16 cellular contexts compared by ENCODE assay signal in the genomic region with DNA sequence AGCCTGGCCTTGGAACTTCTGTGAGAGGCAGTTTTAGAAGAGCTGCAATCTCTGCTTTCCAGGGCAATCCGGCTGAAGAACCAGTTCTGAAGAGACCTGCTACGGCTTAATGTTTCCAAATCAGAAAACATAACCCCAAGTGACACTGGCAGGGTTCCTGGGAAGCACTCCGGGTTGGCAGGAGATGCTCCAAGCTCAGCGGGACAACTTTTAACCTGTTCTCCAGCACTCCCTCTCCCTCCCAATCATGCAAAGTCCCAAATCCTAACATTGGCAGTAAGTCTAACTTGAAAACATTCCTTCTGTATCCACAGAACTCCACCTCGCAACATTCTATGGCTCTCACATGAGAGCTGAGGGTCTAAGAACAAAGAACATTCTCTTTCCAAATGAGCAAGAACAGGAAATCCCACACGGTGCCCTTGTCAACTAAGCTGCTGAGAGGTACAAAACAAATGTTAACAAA. TPM values are rescaled to one million over a fixed set of nuclear protein-coding genes. Genes with fewer than 3 reads are reported as not detected.
DNase-seq lines count a peak whose midpoint lies in the region; ATAC-seq and TF ChIP-seq lines count a peak whose summit lies in the region.
"Had no signal": no experiment of that assay in that cellular context is flagged by ENCODE, and none has a peak within 500 bp of the region (broad histone marks: within the 10 kb centered on the region; RNA-seq: fewer than 3 reads in every experiment).

No MANE protein-coding gene starts in this region.

- H3K4ac ChIP-seq in H9 (ENCODE audit: low read depth, low read length), result no peak overlapping the region

- H3K27me3 Mint-ChIP-seq in H9 (ENCODE audit: low read depth), result no peaks in the 10 kb centered on the region
- H3K27me3 Mint-ChIP-seq in brain, result no peaks in the 10 kb centered on the region
- H3K27me3 Mint-ChIP-seq: central memory CD8-positive, alpha-beta T cell; stimulated activated naive CD8-positive, alpha-beta T cell treated with anti-CD3 and anti-CD28 coated beads, Interleukin-15, amount 100 ng/mL, for 72 hours had no signal

- H3K4me2 ChIP-seq in H9 (ENCODE audit: insufficient read depth, insufficient read length, low read length), result peak overlapping the region; percentile 1

- H3K4me3 Mint-ChIP-seq in H9, result peak overlapping the region in 1 of 2 experiments; percentile 5; a peak in 2 of 5 replicates
- H3K4me3 Mint-ChIP-seq in brain, result no peak overlapping the region
- H3K4me3 Mint-ChIP-seq: central memory CD8-positive, alpha-beta T cell; stimulated activated naive CD8-positive, alpha-beta T cell treated with anti-CD3 and anti-CD28 coated beads, Interleukin-15, amount 100 ng/mL, for 72 hours had no signal

- ATAC-seq in GM21423 (IDR thresholded peaks at IDR 0.05; ENCODE audit: unreplicated experiment), result no peak
- ATAC-seq in HG02852 (IDR thresholded peaks at IDR 0.05; ENCODE audit: unreplicated experiment), result no peak
- ATAC-seq: foreskin keratinocyte; stimulated activated naive CD8-positive, alpha-beta T cell treated with anti-CD3 and anti-CD28 coated beads, Interleukin-15, amount 100 ng/mL, for 72 hours had no signal

- H3K18ac ChIP-seq in H9 (ENCODE audit: insufficient read length, low read depth, low read length), result no peak overlapping the region

- H3K27ac ChIP-seq in H9 (ENCODE audit: insufficient read length, low read depth, low read length), result peak overlapping the region; percentile 52
- H3K27ac ChIP-seq: BLaER1, foreskin keratinocyte, Peyer's patch had no signal

- no peak overlapping the region for H3T11ph ChIP-seq in H9 (ENCODE audit: low read length)

- intact Hi-C loops in head of caudate nucleus (cut with DNase I), result no loop called here

- no peaks in the 10 kb centered on the region for H3K79me1 ChIP-seq in H9 (ENCODE audit: insufficient read depth, low read depth, low read length, poor library complexity, severe bottlenecking)

- no peak overlapping the region for H2AFZ ChIP-seq in H9 (ENCODE audit: low read length)

- TF ChIP-seq CTCF in H9 (conservative IDR thresholded peaks at IDR 0.05) (no peak), brain (conservative IDR thresholded peaks at IDR 0.05) (no peak), retinal pigment epithelial cell (conservative IDR thresholded peaks at IDR 0.05; ENCODE audit: low read depth, low read length) (no peak)

- H3K9me3 ChIP-seq in H9 (ENCODE audit: control insufficient read depth, low read depth, low read length), result no peaks in the 10 kb centered on the region
- H3K9me3 ChIP-seq: BLaER1, Peyer's patch had no signal

- DNase-seq in H9 (no peak), iPS DF 19.7 (ENCODE audit: low read depth, low spot score) (peak; percentile 48), retinal pigment epithelial cell (ENCODE audit: low read depth) (peak; percentile 69), GDM1 (lab: John Stamatoyannopoulos, UW) (no peak), head of caudate nucleus (no peak)
- DNase-seq: foreskin keratinocyte; GF-D8; KG1; NCI-H2107; Peyer's patch; stimulated activated naive CD8-positive, alpha-beta T cell treated with anti-CD3 and anti-CD28 coated beads, Interleukin-15, amount 100 ng/mL, for 72 hours had no signal

- no peaks in the 10 kb centered on the region for H3K9me3 Mint-ChIP-seq in H9
- H3K9me3 Mint-ChIP-seq in brain, result no peaks in the 10 kb centered on the region
- H3K9me3 Mint-ChIP-seq: central memory CD8-positive, alpha-beta T cell; stimulated activated naive CD8-positive, alpha-beta T cell treated with anti-CD3 and anti-CD28 coated beads, Interleukin-15, amount 100 ng/mL, for 72 hours had no signal

- no peak overlapping the region for H4K5ac ChIP-seq in H9 (ENCODE audit: insufficient read length, low read depth, low read length)

- no peak overlapping the region for H2AK5ac ChIP-seq in H9 (ENCODE audit: insufficient read length, low read length)

- no peaks in the 10 kb centered on the region for H3K27me3 ChIP-seq in H9 (ENCODE audit: insufficient read depth, low read length)
- H3K27me3 ChIP-seq: BLaER1, foreskin keratinocyte, Peyer's patch had no signal

- peaks cover 15 to 43% (median 35%) of the 10 kb centered on the region in 3 experiments; a peak in 6 of 7 replicates for H3K36me3 Mint-ChIP-seq in H9 (ENCODE audit: insufficient read depth in 1 of 3, low read depth in 3 of 3)
- peaks cover 50% of the 10 kb centered on the region for H3K36me3 Mint-ChIP-seq in brain

- H2BK12ac ChIP-seq in H9 (ENCODE audit: insufficient read length, low read depth, low read length), result no peak overlapping the region

- H3K4me1 Mint-ChIP-seq in H9 (peaks cover 37 to 39% of the 10 kb centered on the region in 2 experiments), brain (peaks cover 72% of the 10 kb centered on the region)

- H2BK120ac ChIP-seq in H9 (ENCODE audit: low read depth, low read length, poor library complexity, severe bottlenecking), result no peak overlapping the region

- H3K27ac Mint-ChIP-seq in H9 (peak overlapping the region; percentile 76 to 98 (median 81)), brain (peak overlapping the region; percentile 2 to 38 (median 32))

- WGBS in H9 (ENCODE audit: extremely low coverage, insufficient read length, low lambda C conversion rate), result no CpG with 5 or more reads among the region's 6 CpGs

- no peak overlapping the region for H3K23ac ChIP-seq in H9 (ENCODE audit: insufficient read length, low read depth, low read length)

- no peak overlapping the region for H3K4me3 ChIP-seq in retinal pigment epithelial cell (ENCODE audit: low read length)
- H3K4me3 ChIP-seq: BLaER1, Peyer's patch had no signal

- no peak overlapping the region for H3K56ac ChIP-seq in H9 (ENCODE audit: insufficient read length, low read depth, low read length)

- H3K79me2 ChIP-seq in H9 (ENCODE audit: insufficient read depth, low read length), result no peaks in the 10 kb centered on the region

- no peak overlapping the region for H4K8ac ChIP-seq in H9 (replicated peaks; ENCODE audit: insufficient read length, low read depth, low read length)

- H3K4me1 ChIP-seq in H9 (ENCODE audit: insufficient read depth, low read length), result peaks cover 21% of the 10 kb centered on the region
- H3K4me1 ChIP-seq: foreskin keratinocyte, Peyer's patch had no signal

- no peak overlapping the region for H2BK20ac ChIP-seq in H9 (ENCODE audit: low read depth, low read length, poor library complexity, severe bottlenecking)

- H3K9ac ChIP-seq in H9 (ENCODE audit: extremely low read depth, insufficient read length, low read length), result no peak overlapping the region
- H3K9ac ChIP-seq: BLaER1 had no signal

- H2BK5ac ChIP-seq in H9 (ENCODE audit: insufficient read length, low read length), result no peak overlapping the region

- no peaks in the 10 kb centered on the region for H3K23me2 ChIP-seq in H9 (ENCODE audit: insufficient read length, low read depth, low read length, poor library complexity, severe bottlenecking)

- H3K14ac ChIP-seq in H9 (ENCODE audit: insufficient read depth, low read length), result no peak overlapping the region

- no peak overlapping the region for H2BK15ac ChIP-seq in H9 (ENCODE audit: low read depth, low read length)

- H4K20me1 ChIP-seq in H9 (ENCODE audit: control insufficient read depth, insufficient read depth, insufficient read length), result no peaks in the 10 kb centered on the region

- no peak overlapping the region for H4K91ac ChIP-seq in H9 (ENCODE audit: insufficient read length, low read depth, low read length)

RNA-seq across cellular contexts. Expression of a gene that starts 48.5 kb away (rescaled TPM):
- 2.7 and 2.8 TPM in 2 replicates for total RNA-seq in H9 (2021)
- polyA plus RNA-seq in brain (ENCODE audit: insufficient read depth, low read depth, low replicate concordance), result 1.7 TPM

Comparison
In these comparisons a context has a peak if more than half of its experiments do, and no peak if none do; other contexts are left out.
1. DNase-seq: peak in iPS DF 19.7 (single experiment) and retinal pigment epithelial cell (single experiment); none in H9 (single experiment), GDM1 (single experiment) and head of caudate nucleus (0 of 42).